9 cellular contexts compared by ENCODE assay signal in genomic region chr15:74431645-74432044, GRCh38. TPM values are rescaled to one million over a fixed set of nuclear protein-coding genes. Genes with fewer than 3 reads are reported as not detected.
DNase-seq lines count a peak whose midpoint lies in the region; ATAC-seq and TF ChIP-seq lines count a peak whose summit lies in the region.
"Had no signal": no experiment of that assay in that cellular context is flagged by ENCODE, and none has a peak within 500 bp of the region (broad histone marks: within the 10 kb centered on the region; RNA-seq: fewer than 3 reads in every experiment).

No MANE protein-coding gene starts in this region.

- no peaks in the 10 kb centered on the region for H3K9me3 ChIP-seq in CD4-positive, alpha-beta T cell (ENCODE audit: control insufficient read depth, low read length)
- H3K9me3 ChIP-seq in Karpas-422 (ENCODE audit: low read length) (no peaks in the 10 kb centered on the region), neural cell (ENCODE audit: low read length) (no peaks in the 10 kb centered on the region), heart left ventricle (no peaks in the 10 kb centered on the region), transverse colon (no peaks in the 10 kb centered on the region), MM.1S (replicated peaks; ENCODE audit: insufficient read depth, low read length) (no peaks in the 10 kb centered on the region)

- no peak overlapping the region for H3K27ac ChIP-seq in CD4-positive, alpha-beta T cell (ENCODE audit: low read depth, low read length)
- H3K27ac ChIP-seq in Karpas-422 (ENCODE audit: low read length) (peak overlapping the region; percentile 51; the same call in 1 of the 2 replicates), brain microvascular endothelial cell (no peak overlapping the region), neural cell (ENCODE audit: low read length) (no peak overlapping the region), heart left ventricle (no peak overlapping the region), transverse colon (no peak overlapping the region), MM.1S (ENCODE audit: low read length) (no peak overlapping the region)

- POLR2A ChIA-PET in CD4-positive, alpha-beta T cell (lab: Charles Lee): interaction anchor here (1.0 kb wide), 1 partner anchor 32 kb away, joined by 3 read pairs; no protein-coding TSS in a partner anchor

- 82 to 89% (median 86%) methylated on average over 8 of the region's 8 CpGs for WGBS in heart left ventricle, 4 donors
- WGBS in transverse colon (ENCODE audit: low coverage in 1 of 2), 2 donors: 77% methylated on average over 8 of the region's 8 CpGs; no CpG with 5 or more reads in 1 of the 2 donors

- H3F3A ChIP-seq in neural cell (ENCODE audit: insufficient read depth, low read length, poor library complexity, severe bottlenecking) (no peaks in the 10 kb centered on the region), MM.1S (ENCODE audit: insufficient read depth, low read length) (peaks cover 2% of the 10 kb centered on the region; the same call in 1 of the 2 replicates)

- no peaks in the 10 kb centered on the region for H3K36me3 ChIP-seq in Karpas-422 (ENCODE audit: insufficient read depth, low read length)
- H3K36me3 ChIP-seq in brain microvascular endothelial cell (replicated peaks): no peaks in the 10 kb centered on the region
- H3K36me3 ChIP-seq in neural cell (ENCODE audit: insufficient read depth, low read length): no peaks in the 10 kb centered on the region
- no peaks in the 10 kb centered on the region for H3K36me3 ChIP-seq in heart left ventricle
- H3K36me3 ChIP-seq in transverse colon: no peaks in the 10 kb centered on the region
- no peaks in the 10 kb centered on the region for H3K36me3 ChIP-seq in MM.1S (replicated peaks; ENCODE audit: insufficient read depth, low read length)

- H3K4me3 ChIP-seq in Karpas-422 (ENCODE audit: low read length) (peak overlapping the region; percentile 86), brain microvascular endothelial cell (ENCODE audit: low read depth, low read length) (peak overlapping the region; percentile 94), neural cell (ENCODE audit: low read length) (peak overlapping the region; percentile 94), heart left ventricle (no peak overlapping the region), transverse colon (no peak overlapping the region), MM.1S (ENCODE audit: low read length) (no peak overlapping the region)

- H4K20me1 ChIP-seq in Karpas-422 (ENCODE audit: insufficient read depth, low read depth, low read length) (peaks cover 53% of the 10 kb centered on the region), neural cell (ENCODE audit: insufficient read depth) (no peaks in the 10 kb centered on the region), MM.1S (ENCODE audit: insufficient read depth, low read length) (no peaks in the 10 kb centered on the region)

- H2AFZ ChIP-seq in Karpas-422 (ENCODE audit: low read length) (no peak overlapping the region), neural cell (ENCODE audit: low read depth, low read length) (no peak overlapping the region), MM.1S (ENCODE audit: low read length) (no peak overlapping the region)

- no peaks in the 10 kb centered on the region for H3K27me3 ChIP-seq in CD4-positive, alpha-beta T cell (ENCODE audit: control insufficient read depth, insufficient read depth, low read length)
- peaks cover 3% of the 10 kb centered on the region; the same call in 1 of the 2 replicates for H3K27me3 ChIP-seq in Karpas-422 (ENCODE audit: low read length)
- H3K27me3 ChIP-seq in brain microvascular endothelial cell (replicated peaks): no peaks in the 10 kb centered on the region
- H3K27me3 ChIP-seq in neural cell (ENCODE audit: insufficient read depth, low read depth, low read length): no peaks in the 10 kb centered on the region
- H3K27me3 ChIP-seq in heart left ventricle: peaks cover 0 to 13% (median 4%) of the 10 kb centered on the region in 9 donors
- peaks cover 41% of the 10 kb centered on the region for H3K27me3 ChIP-seq in transverse colon
- H3K27me3 ChIP-seq in MM.1S (replicated peaks; ENCODE audit: insufficient read depth, low read length): no peaks in the 10 kb centered on the region

- H3K9ac ChIP-seq in Karpas-422 (ENCODE audit: low read length) (peak overlapping the region; percentile 89), neural cell (ENCODE audit: low read length) (no peak overlapping the region), MM.1S (ENCODE audit: low read length) (no peak overlapping the region)

- TF ChIP-seq POLR2A in heart left ventricle (IDR thresholded peaks at IDR 0.05) (no peak), transverse colon (IDR thresholded peaks at IDR 0.05) (no peak)

- peak overlapping the region; percentile 87 for H3K4me2 ChIP-seq in Karpas-422 (ENCODE audit: low read depth, low read length, poor library complexity, severe bottlenecking)
- no peak overlapping the region for H3K4me2 ChIP-seq in neural cell (ENCODE audit: low read length)
- no peak overlapping the region; the same call in 1 of the 2 replicates for H3K4me2 ChIP-seq in MM.1S (ENCODE audit: low read depth, low read length)

- no peak for TF ChIP-seq EP300 in neural cell (conservative IDR thresholded peaks at IDR 0.05; ENCODE audit: poor library complexity, severe bottlenecking)
- TF ChIP-seq EP300 in transverse colon (IDR thresholded peaks at IDR 0.05; ENCODE audit: low read depth): no peak

- DNase-seq in CD4-positive, alpha-beta T cell: no peak
- DNase-seq in Karpas-422: peak; percentile 55
- DNase-seq in brain microvascular endothelial cell: no peak
- DNase-seq in heart left ventricle: no peak
- DNase-seq in transverse colon: no peak
- no peak for DNase-seq in MM.1S
- DNase-seq: NCI-H2171 had no signal

- H3K79me2 ChIP-seq in Karpas-422 (ENCODE audit: low read length): peaks cover 35% of the 10 kb centered on the region
- peaks cover 24% of the 10 kb centered on the region for H3K79me2 ChIP-seq in neural cell (replicated peaks; ENCODE audit: insufficient read depth, low read length)
- H3K79me2 ChIP-seq in MM.1S (ENCODE audit: low read length): peaks cover 62% of the 10 kb centered on the region

- no peak for ATAC-seq in CD4-positive, alpha-beta T cell (ENCODE audit: poor library complexity)
- no peak for ATAC-seq in heart left ventricle
- no peak for ATAC-seq in GM19023 (IDR thresholded peaks at IDR 0.05; ENCODE audit: unreplicated experiment)

- H3K4me1 Mint-ChIP-seq in CD4-positive, alpha-beta T cell (ENCODE audit: low read depth): peaks cover 16% of the 10 kb centered on the region

- H3K9me2 ChIP-seq in Karpas-422 (replicated peaks; ENCODE audit: insufficient read depth, low read length): no peaks in the 10 kb centered on the region
- H3K9me2 ChIP-seq in neural cell (ENCODE audit: insufficient read depth, low read length): no peaks in the 10 kb centered on the region
- H3K9me2 ChIP-seq in MM.1S (replicated peaks; ENCODE audit: insufficient read depth, low read length): no peaks in the 10 kb centered on the region

- intact Hi-C loops in CD4-positive, alpha-beta T cell (cut with DNase I, micrococcal nuclease): no loop called here
- intact Hi-C loops in heart left ventricle (cut with DNase I): no loop called here
- intact Hi-C loops in transverse colon (cut with DNase I; ENCODE audit: low total_unique reads): no loop called here

- no peaks in the 10 kb centered on the region for H3K9me3 Mint-ChIP-seq in CD4-positive, alpha-beta T cell

- in situ Hi-C loops in brain microvascular endothelial cell (cut with HindIII; ENCODE audit: low pct_ligation_motif_present, low sequenced_read_pairs): no loop called here
- in situ Hi-C loops in transverse colon (cut with MboI; ENCODE audit: low pct_ligation_motif_present in 1 of 4, low pct_unique_long_range_greater_than_20kb in 1 of 4, low sequenced_read_pairs in 3 of 4): no loop called here

- peaks cover 63% of the 10 kb centered on the region for H3K4me1 ChIP-seq in Karpas-422 (ENCODE audit: low read length)
- H3K4me1 ChIP-seq in heart left ventricle: peaks cover 0 to 45% (median 15%) of the 10 kb centered on the region in 12 donors
- peaks cover 0 to 17% (median 12%) of the 10 kb centered on the region in 4 donors for H3K4me1 ChIP-seq in transverse colon
- peaks cover 16% of the 10 kb centered on the region for H3K4me1 ChIP-seq in MM.1S (ENCODE audit: low read length)

- CTCF ChIA-PET in CD4-positive, alpha-beta T cell (lab: Charles Lee): interaction anchor here (0.6 to 1.9 kb wide), 2 partner anchors 49 to 519 kb away, joined by 3 to 8 read pairs; no protein-coding TSS in a partner anchor

- TF ChIP-seq RAD21 in neural cell (conservative IDR thresholded peaks at IDR 0.05): no peak

- no peak overlapping the region for H3K27ac Mint-ChIP-seq in CD4-positive, alpha-beta T cell

- H3K4me3 Mint-ChIP-seq in CD4-positive, alpha-beta T cell: peak overlapping the region; percentile 72

- no peaks in the 10 kb centered on the region for H3K27me3 Mint-ChIP-seq in CD4-positive, alpha-beta T cell

- no peak for TF ChIP-seq CTCF in CD4-positive, alpha-beta T cell (IDR thresholded peaks at IDR 0.05)
- no peak for TF ChIP-seq CTCF in brain microvascular endothelial cell (IDR thresholded peaks at IDR 0.05; ENCODE audit: low read depth, low read length, missing control alignments)
- no peak for TF ChIP-seq CTCF in neural cell (IDR thresholded peaks at IDR 0.05; ENCODE audit: poor library complexity, severe bottlenecking)
- no peak for TF ChIP-seq CTCF in heart left ventricle (IDR thresholded peaks at IDR 0.05)
- no peak for TF ChIP-seq CTCF in transverse colon (IDR thresholded peaks at IDR 0.05)
- TF ChIP-seq CTCF in MM.1S (IDR thresholded peaks at IDR 0.05; ENCODE audit: low read length): no peak

- H3K36me3 Mint-ChIP-seq in CD4-positive, alpha-beta T cell (ENCODE audit: low read depth): no peaks in the 10 kb centered on the region

TF ChIP-seq in neural cell, 6 proteins besides CTCF, POLR2A, EP300 and RAD21 (continues in another document):
- TF ChIP-seq EZH2 (IDR thresholded peaks at IDR 0.05; ENCODE audit: borderline replicate concordance, insufficient read depth, low read length, poor library complexity, severe bottlenecking): no peak
- TF ChIP-seq TAF1 (IDR thresholded peaks at IDR 0.05; ENCODE audit: low read depth): no peak
- TF ChIP-seq MXI1 (conservative IDR thresholded peaks at IDR 0.05; ENCODE audit: poor library complexity, severe bottlenecking): no peak

RNA-seq across cellular contexts. Expression of gene SEMA7A, which starts 2.1 kb away (rescaled TPM):
- 1 to 10 TPM; 2.3 to 2.7 TPM for total RNA-seq in CD4-positive, alpha-beta T cell
- total RNA-seq in Karpas-422 (2014; rRNA removed; shearing (Covaris generic); ENCODE audit: low replicate concordance): 41.6 and 49.1 TPM in 2 replicates
- 28.8 and 31.7 TPM in 2 replicates for polyA plus RNA-seq in neural cell
- polyA minus RNA-seq in neural cell: 26.6 and 34.1 TPM in 2 replicates
- 1 to 10 TPM in 8 of 9 donors, under 1 TPM in 1; 0.81 to 7.5 (median 1.9) TPM for total RNA-seq in heart left ventricle
- polyA plus RNA-seq in heart left ventricle: under 1 TPM; 0.53 to 0.98 TPM
- 1 to 10 TPM in 3 of 4 donors, under 1 TPM in 1; 0.20 to 5.6 (median 3.1) TPM for total RNA-seq in transverse colon

RNA-seq across cellular contexts. Expression of gene UBL7, which starts 29.3 kb away (rescaled TPM):
- total RNA-seq in CD4-positive, alpha-beta T cell: 10 to 100 TPM; 14.3 to 17.1 TPM
- total RNA-seq in Karpas-422 (2014; rRNA removed; shearing (Covaris generic); ENCODE audit: low replicate concordance): 71.3 and 84.2 TPM in 2 replicates
- polyA plus RNA-seq in neural cell: 66.1 and 70.7 TPM in 2 replicates
- 43.1 and 43.6 TPM in 2 replicates for polyA minus RNA-seq in neural cell
- total RNA-seq in heart left ventricle: 100 to 1,000 TPM in 1 of 9 donors, 10 to 100 TPM in 8; 40.6 to 102 (median 54.5) TPM
- polyA plus RNA-seq in heart left ventricle: 10 to 100 TPM; 45.4 to 45.5 TPM
- total RNA-seq in transverse colon: 100 to 1,000 TPM in 1 of 4 donors, 10 to 100 TPM in 2, 1 to 10 TPM in 1; 4.0 to 157 (median 42.3) TPM

Comparison
In these comparisons a context has a peak if more than half of its experiments do, and no peak if none do; other contexts are left out.
1. H3K4me3 ChIP-seq: peak in Karpas-422 (single experiment), brain microvascular endothelial cell (single experiment) and neural cell (single experiment); none in heart left ventricle (0 of 12), transverse colon (0 of 4) and MM.1S (single experiment).